ENCODE assay signal across 8 cellular contexts in genomic region chr12:3078086-3078820, GRCh38. TPM values are rescaled to one million over a fixed set of nuclear protein-coding genes. Genes with fewer than 3 reads are reported as not detected.
DNase-seq lines count a peak whose midpoint lies in the region; ATAC-seq and TF ChIP-seq lines count a peak whose summit lies in the region.

No MANE protein-coding gene starts in this region.

- TF ChIP-seq POLR2A in lower leg skin (IDR thresholded peaks at IDR 0.05), result no peak

- H3K9me3 ChIP-seq in Loucy (ENCODE audit: insufficient read depth, low read depth, low read length), result no peaks in the 10 kb centered on the region

- DNase-seq in AG20443 (ENCODE audit: low spot score) (peak; percentile 35), AG08395 (ENCODE audit: low spot score) (no peak), COR-L47 (lab: John Stamatoyannopoulos, UW) (no peak), lower leg skin (ENCODE audit: low spot score in 2 of 2) (no peak)
- DNase-seq in effector memory CD8-positive, alpha-beta T cell, result no peak
- no peak for DNase-seq in stimulated activated CD8-positive, alpha-beta memory T cell treated with anti-CD3 and anti-CD28 coated beads, Interleukin-4, amount 100 ng/mL, for 48 hours

- H3K4me1 Mint-ChIP-seq in effector memory CD8-positive, alpha-beta T cell (ENCODE audit: low read depth in 2 of 2), result peaks cover 0 to 13% of the 10 kb centered on the region in 2 donors
- H3K4me1 Mint-ChIP-seq in nephron, result peaks cover 40% of the 10 kb centered on the region

- 38 to 39% methylated on average over 10 of the region's 10 CpGs for WGBS in lower leg skin, 2 donors

- H3K4me3 ChIP-seq in Loucy (ENCODE audit: low read length, poor library complexity, severe bottlenecking) (peak overlapping the region; percentile 68), lower leg skin (ENCODE audit: low read depth, poor library complexity, severe bottlenecking) (no peak overlapping the region)

- no peak for ATAC-seq in effector memory CD8-positive, alpha-beta T cell (replicated peaks)

- TF ChIP-seq CTCF in Loucy (conservative IDR thresholded peaks at IDR 0.05; ENCODE audit: low read length) (no peak), nephron (IDR thresholded peaks at IDR 0.05; ENCODE audit: unreplicated experiment in 3 of 3) (no peak), lower leg skin (IDR thresholded peaks at IDR 0.05) (no peak)

- peak overlapping the region; percentile 38 to 62 for H3K27ac Mint-ChIP-seq in effector memory CD8-positive, alpha-beta T cell
- H3K27ac Mint-ChIP-seq in nephron, result peak overlapping the region; percentile 44 to 78 (median 75)

- H3K9ac ChIP-seq in Loucy (ENCODE audit: low read depth, low read length, poor library complexity, severe bottlenecking), result no peak overlapping the region

- H3K36me3 Mint-ChIP-seq in effector memory CD8-positive, alpha-beta T cell (ENCODE audit: insufficient read depth), result peaks cover 5% of the 10 kb centered on the region
- H3K36me3 Mint-ChIP-seq in nephron (ENCODE audit: low read depth), result peaks cover 13% of the 10 kb centered on the region

- H2AFZ ChIP-seq in Loucy (ENCODE audit: low read length), result no peak overlapping the region; the same call in 1 of the 2 replicates

- H3F3A ChIP-seq in Loucy (ENCODE audit: low read depth), result 0 out of 2 replicates have a peak, but pooled peaks cover 3% of the 10 kb centered on the region

- H3K27me3 Mint-ChIP-seq in effector memory CD8-positive, alpha-beta T cell, result no peaks in the 10 kb centered on the region
- H3K27me3 Mint-ChIP-seq in nephron (ENCODE audit: low read depth), result peaks cover 6% of the 10 kb centered on the region

- H3K27me3 ChIP-seq in Loucy (ENCODE audit: insufficient read depth, low read length, poor library complexity, severe bottlenecking), result peaks cover 14% of the 10 kb centered on the region

- intact Hi-C loops in lower leg skin (cut with DNase I; ENCODE audit: low total_unique reads), result no loop called here

- H3K9me2 ChIP-seq in Loucy (replicated peaks; ENCODE audit: low read depth, low read length), result no peaks in the 10 kb centered on the region

- H3K79me2 ChIP-seq in Loucy (ENCODE audit: insufficient read depth, low read length), result no peaks in the 10 kb centered on the region

- no peaks in the 10 kb centered on the region for H4K20me1 ChIP-seq in Loucy (ENCODE audit: insufficient read depth, low read length, poor library complexity, severe bottlenecking)

- peak overlapping the region; percentile 61 to 78 for H3K4me3 Mint-ChIP-seq in effector memory CD8-positive, alpha-beta T cell
- peak overlapping the region; percentile 82 to 93 (median 92) for H3K4me3 Mint-ChIP-seq in nephron

- no peaks in the 10 kb centered on the region for H3K9me3 Mint-ChIP-seq in effector memory CD8-positive, alpha-beta T cell
- no peaks in the 10 kb centered on the region for H3K9me3 Mint-ChIP-seq in nephron

- H3K4me2 ChIP-seq in Loucy (ENCODE audit: low read depth, low read length, poor library complexity, severe bottlenecking), result peak overlapping the region; percentile 56

- H3K36me3 ChIP-seq in Loucy (ENCODE audit: insufficient read depth, low read length), result no peaks in the 10 kb centered on the region

- peaks cover 9% of the 10 kb centered on the region for H3K4me1 ChIP-seq in Loucy (ENCODE audit: insufficient read depth, low read length, poor library complexity, severe bottlenecking)

RNA-seq across cellular contexts. Expression of gene TSPAN9, which starts 1.1 kb away (rescaled TPM):
- total RNA-seq in lower leg skin, result 10 to 100 TPM; 27.9 to 49.1 (median 42.0) TPM
